ENCODE assay signal across 27 cellular contexts in genomic region chr2:134711622-134712125, GRCh38. TPM values are rescaled to one million over a fixed set of nuclear protein-coding genes. Genes with fewer than 3 reads are reported as not detected.
"Had no signal": no experiment of that assay in that cellular context is flagged by ENCODE, and none has a peak within 500 bp of the region (broad histone marks: within the 10 kb centered on the region; RNA-seq: fewer than 3 reads in every experiment).

No MANE protein-coding gene starts in this region.

- ATAC-seq: activated naive CD8-positive, alpha-beta T cell treated with anti-CD3 and anti-CD28 coated beads, Interleukin-2, amount 50 U/mL, for 24 hours; esophagus mucosa; gastroesophageal sphincter; heart right ventricle; mucosa of descending colon had no signal

- H3K9me3 ChIP-seq: gastroesophageal sphincter, heart right ventricle, left ventricle myocardium inferior, mucosa of descending colon, right atrium auricular region, tibial nerve had no signal

- H3K27ac Mint-ChIP-seq: activated naive CD4-positive, alpha-beta T cell treated with anti-CD3 and anti-CD28 coated beads, Interleukin-2, amount 10 ng/mL, durations not matched to agents 7 days and 5 days; activated naive CD8-positive, alpha-beta T cell treated with anti-CD3 and anti-CD28 coated beads, Interleukin-2, amount 50 U/mL, for 24 hours; neural progenitor cell; progenitor cell of endocrine pancreas had no signal

- H3K9ac ChIP-seq: neural progenitor cell had no signal

- H3K4me1 ChIP-seq: gastroesophageal sphincter, neural progenitor cell, right atrium auricular region, tibial nerve had no signal

- H3K36me3 ChIP-seq: gastroesophageal sphincter, heart right ventricle, left ventricle myocardium inferior, neural progenitor cell, right atrium auricular region, tibial nerve had no signal

- H3K4me3 ChIP-seq: gastroesophageal sphincter, heart right ventricle, left ventricle myocardium inferior, mucosa of descending colon, neural progenitor cell, right atrium auricular region, tibial nerve had no signal

- H3K27me3 ChIP-seq: right atrium auricular region had no signal

- H3K4me3 Mint-ChIP-seq: activated naive CD4-positive, alpha-beta T cell treated with anti-CD3 and anti-CD28 coated beads, Interleukin-2, amount 10 ng/mL, durations not matched to agents 7 days and 5 days; activated naive CD8-positive, alpha-beta T cell treated with anti-CD3 and anti-CD28 coated beads, Interleukin-2, amount 50 U/mL, for 24 hours; neural progenitor cell had no signal

- H3K9me3 Mint-ChIP-seq: activated naive CD4-positive, alpha-beta T cell treated with anti-CD3 and anti-CD28 coated beads, Interleukin-2, amount 10 ng/mL, durations not matched to agents 7 days and 5 days; activated naive CD8-positive, alpha-beta T cell treated with anti-CD3 and anti-CD28 coated beads, Interleukin-2, amount 50 U/mL, for 24 hours; naive B cell; neural progenitor cell had no signal

- H2AFZ ChIP-seq: neural progenitor cell had no signal

- H3K27ac ChIP-seq: gastroesophageal sphincter, heart right ventricle, left ventricle myocardium inferior, neural progenitor cell, right atrium auricular region, tibial nerve, VCaP had no signal

- H3K4me2 ChIP-seq: neural progenitor cell had no signal

- DNase-seq: activated CD4-positive, alpha-beta T cell treated with anti-CD3 and anti-CD28 coated beads for 1 hour; activated CD8-positive, alpha-beta memory T cell treated with anti-CD3 and anti-CD28 coated beads for 24 hours; activated CD8-positive, alpha-beta memory T cell treated with anti-CD3 and anti-CD28 coated beads, Interleukin-2, amount 50 U/mL, for 48 hours; activated effector memory CD4-positive, alpha-beta T cell treated with Interleukin-2 at 50 U/mL for 16 hours; activated naive CD4-positive, alpha-beta T cell treated with anti-CD3 and anti-CD28 coated beads, Interleukin-2, amount 10 ng/mL, durations not matched to agents 7 days and 5 days; activated naive CD8-positive, alpha-beta T cell treated with anti-CD3 and anti-CD28 coated beads, Interleukin-2, amount 50 U/mL, for 24 hours; activated T-cell treated with anti-CD3 and anti-CD28 coated beads, Interleukin-2, amount 50 U/mL, for 48 hours; anterior cingulate cortex; cerebellar nuclear complex; cortex of kidney; heart right ventricle; kidney glomerular epithelial cell; left ventricle myocardium inferior; mucosa of descending colon; naive B cell; stimulated activated CD4-positive, alpha-beta T cell treated with anti-CD3 and anti-CD28 coated beads, Interleukin-2, amount 100 ng/mL, for 24 hours; stimulated activated naive CD4-positive, alpha-beta T cell treated with Interleukin-2 at 50 U/mL for 16 hours; substantia nigra had no signal

- H3K36me3 Mint-ChIP-seq: activated naive CD4-positive, alpha-beta T cell treated with anti-CD3 and anti-CD28 coated beads, Interleukin-2, amount 10 ng/mL, durations not matched to agents 7 days and 5 days; naive B cell; neural progenitor cell had no signal

RNA-seq across cellular contexts. Expression of gene TMEM163, which starts 7.1 kb away (rescaled TPM):
- total RNA-seq: bronchial epithelial cell, osteoblast, tibial nerve had no signal
